Comparison of ENCODE assay signal across 9 cellular contexts in genomic region chrX:53084043-53084570, GRCh38. TPM values are rescaled to one million over a fixed set of nuclear protein-coding genes. Genes with fewer than 3 reads are reported as not detected.
A peak's percentile ranks its signal among the peaks of the same experiment; 100 is the strongest.
DNase-seq lines count a peak whose midpoint lies in the region; ATAC-seq and TF ChIP-seq lines count a peak whose summit lies in the region.
"Had no signal": no experiment of that assay in that cellular context is flagged by ENCODE, and none has a peak within 500 bp of the region (broad histone marks: within the 10 kb centered on the region; RNA-seq: fewer than 3 reads in every experiment).

No MANE protein-coding gene starts in this region.

- no peak overlapping the region for H3K4me2 ChIP-seq in MM.1S (ENCODE audit: low read depth, low read length)

- no peaks in the 10 kb centered on the region for H3K27me3 Mint-ChIP-seq in CD8-positive, alpha-beta T cell (ENCODE audit: low read depth)
- H3K27me3 Mint-ChIP-seq in T-cell: peaks cover 0 to 18% of the 10 kb centered on the region in 2 donors

- intact Hi-C loops in CD8-positive, alpha-beta T cell (cut with DNase I, micrococcal nuclease): loop anchor here in 1 of 2 experiments (5.0 kb wide), 1 partner anchor 1282 kb away; no protein-coding TSS in a partner anchor
- intact Hi-C loops in esophagus muscularis mucosa (cut with DNase I): no loop called here
- intact Hi-C loops in sigmoid colon (cut with DNase I): no loop called here

- peak in 1 of 7 experiments; percentile 42 for DNase-seq in CD8-positive, alpha-beta T cell
- DNase-seq in T-cell: peak in 1 of 34 experiments; percentile 26
- no peak for DNase-seq in esophagus muscularis mucosa (ENCODE audit: extremely low spot score)
- DNase-seq in sigmoid colon: no peak
- no peak for DNase-seq in MM.1S
- DNase-seq in T1000 (lab: John Stamatoyannopoulos, UW): no peak
- DNase-seq: NCI-H82 had no signal

- no peaks in the 10 kb centered on the region for H3K27me3 ChIP-seq in CD8-positive, alpha-beta T cell (ENCODE audit: insufficient read depth, low read length)
- H3K27me3 ChIP-seq in esophagus muscularis mucosa (no peaks in the 10 kb centered on the region), sigmoid colon (no peaks in the 10 kb centered on the region), MM.1S (replicated peaks; ENCODE audit: insufficient read depth, low read length) (no peaks in the 10 kb centered on the region)

- peak overlapping the region; percentile 88 for H3K4me3 Mint-ChIP-seq in CD8-positive, alpha-beta T cell
- peak overlapping the region in 2 of 3 donors; percentile 84 to 90 for H3K4me3 Mint-ChIP-seq in T-cell

- no peak for TF ChIP-seq POLR2A in esophagus muscularis mucosa (IDR thresholded peaks at IDR 0.05; ENCODE audit: low read depth)
- TF ChIP-seq POLR2A in sigmoid colon (IDR thresholded peaks at IDR 0.05): no peak

- H3K36me3 Mint-ChIP-seq in CD8-positive, alpha-beta T cell: peaks cover 52% of the 10 kb centered on the region
- H3K36me3 Mint-ChIP-seq in T-cell: peaks cover 19% of the 10 kb centered on the region

- CTCF ChIA-PET in CD8-positive, alpha-beta T cell (lab: Charles Lee): interaction anchor here (1.0 kb wide), 1 partner anchor 12 kb away, joined by 3 read pairs; no protein-coding TSS in a partner anchor
- CTCF ChIA-PET in T-cell (lab: Charles Lee): no interaction called here

- no peak overlapping the region for H2AFZ ChIP-seq in MM.1S (ENCODE audit: low read length)

- POLR2A ChIA-PET in CD8-positive, alpha-beta T cell (lab: Charles Lee): interaction anchor here (5.1 kb wide), 1 partner anchor 11 kb away, joined by 42 read pairs; no protein-coding TSS in a partner anchor
- POLR2A ChIA-PET in T-cell (lab: Charles Lee): interaction anchor here in 1 of 2 donors (1.1 kb wide), 1 partner anchor 104 kb away, joined by 4 read pairs; no protein-coding TSS in a partner anchor

- peak overlapping the region; percentile 13 for H3K27ac ChIP-seq in CD8-positive, alpha-beta T cell (ENCODE audit: low read depth, low read length)
- peak overlapping the region; percentile 93 to 97 (median 94) for H3K27ac ChIP-seq in esophagus muscularis mucosa (replicated peaks in 1 of 4)
- peak overlapping the region; percentile 92 to 97 (median 96) for H3K27ac ChIP-seq in sigmoid colon
- H3K27ac ChIP-seq in MM.1S (ENCODE audit: low read length): no peak overlapping the region

- H3F3A ChIP-seq in MM.1S (ENCODE audit: insufficient read depth, low read length): no peaks in the 10 kb centered on the region

- no peaks in the 10 kb centered on the region for H3K79me2 ChIP-seq in MM.1S (ENCODE audit: low read length)

- no peaks in the 10 kb centered on the region for H3K9me3 Mint-ChIP-seq in CD8-positive, alpha-beta T cell
- no peaks in the 10 kb centered on the region for H3K9me3 Mint-ChIP-seq in T-cell

- H3K36me3 ChIP-seq in CD8-positive, alpha-beta T cell (ENCODE audit: insufficient read depth, low read length): peaks cover 15% of the 10 kb centered on the region
- H3K36me3 ChIP-seq in esophagus muscularis mucosa (peaks cover 6 to 24% (median 22%) of the 10 kb centered on the region in 4 donors), sigmoid colon (peaks cover 0 to 34% (median 7%) of the 10 kb centered on the region in 4 donors), MM.1S (replicated peaks; ENCODE audit: insufficient read depth, low read length) (no peaks in the 10 kb centered on the region)

- H3K9me3 ChIP-seq in CD8-positive, alpha-beta T cell (ENCODE audit: low read length): no peaks in the 10 kb centered on the region
- H3K9me3 ChIP-seq in esophagus muscularis mucosa: no peaks in the 10 kb centered on the region
- no peaks in the 10 kb centered on the region for H3K9me3 ChIP-seq in sigmoid colon
- H3K9me3 ChIP-seq in MM.1S (replicated peaks; ENCODE audit: insufficient read depth, low read length): no peaks in the 10 kb centered on the region

- no peak overlapping the region for H3K4me3 ChIP-seq in CD8-positive, alpha-beta T cell (ENCODE audit: low read depth, low read length)
- H3K4me3 ChIP-seq in esophagus muscularis mucosa (peak overlapping the region; percentile 77 to 86 (median 81)), sigmoid colon (peak overlapping the region; percentile 81 to 86 (median 86)), MM.1S (ENCODE audit: low read length) (no peak overlapping the region)

- no peak for TF ChIP-seq CTCF in CD8-positive, alpha-beta T cell (IDR thresholded peaks at IDR 0.05)
- TF ChIP-seq CTCF in esophagus muscularis mucosa (IDR thresholded peaks at IDR 0.05) (no peak), sigmoid colon (IDR thresholded peaks at IDR 0.05) (no peak), MM.1S (IDR thresholded peaks at IDR 0.05; ENCODE audit: low read length) (no peak)

- peak overlapping the region; percentile 89 for H3K27ac Mint-ChIP-seq in CD8-positive, alpha-beta T cell
- H3K27ac Mint-ChIP-seq in T-cell: peak overlapping the region; percentile 86 to 88

- TF ChIP-seq EP300 in esophagus muscularis mucosa (IDR thresholded peaks at IDR 0.05): no peak
- no peak for TF ChIP-seq EP300 in sigmoid colon (IDR thresholded peaks at IDR 0.05)

- H3K9me2 ChIP-seq in MM.1S (replicated peaks; ENCODE audit: insufficient read depth, low read length): no peaks in the 10 kb centered on the region

- 47% methylated on average over 4 of the region's 4 CpGs for WGBS in esophagus muscularis mucosa
- 88 to 89% methylated on average over 4 of the region's 4 CpGs for WGBS in sigmoid colon, 2 donors

- ATAC-seq in CD8-positive, alpha-beta T cell: no peak
- no peak for ATAC-seq in T-cell (replicated peaks in 1 of 4)
- no peak for ATAC-seq in GM18520 (IDR thresholded peaks at IDR 0.05; ENCODE audit: unreplicated experiment)
- ATAC-seq in GM18907 (IDR thresholded peaks at IDR 0.05; ENCODE audit: unreplicated experiment): no peak

- no peaks in the 10 kb centered on the region for H4K20me1 ChIP-seq in MM.1S (ENCODE audit: insufficient read depth, low read length)

- H3K4me1 Mint-ChIP-seq in CD8-positive, alpha-beta T cell (ENCODE audit: low read depth): peaks cover 66% of the 10 kb centered on the region
- peaks cover 54 to 74% (median 60%) of the 10 kb centered on the region in 3 donors for H3K4me1 Mint-ChIP-seq in T-cell

- peaks cover 34% of the 10 kb centered on the region for H3K4me1 ChIP-seq in CD8-positive, alpha-beta T cell (ENCODE audit: insufficient read depth, low read length)
- H3K4me1 ChIP-seq in esophagus muscularis mucosa: peaks cover 7 to 53% (median 43%) of the 10 kb centered on the region in 4 donors
- peaks cover 0 to 51% (median 39%) of the 10 kb centered on the region in 4 donors for H3K4me1 ChIP-seq in sigmoid colon
- no peaks in the 10 kb centered on the region for H3K4me1 ChIP-seq in MM.1S (ENCODE audit: low read length)

- H3K9ac ChIP-seq in MM.1S (ENCODE audit: low read length): no peak overlapping the region

RNA-seq across cellular contexts. Expression of gene TSPYL2, which starts 1.9 kb away (rescaled TPM):
- 1,000 to 10,000 TPM in 1 of 2 experiments, 100 to 1,000 TPM in 1; 978 to 1,030 TPM for total RNA-seq in CD8-positive, alpha-beta T cell
- total RNA-seq in T-cell (100 to 1,000 TPM; 126 to 253 (median 141) TPM), esophagus muscularis mucosa (10 to 100 TPM; 65.9 to 98.8 (median 92.2) TPM), sigmoid colon (100 to 1,000 TPM in 1 of 4 donors, 10 to 100 TPM in 3; 50.3 to 109 (median 71.6) TPM)
- 10 to 100 TPM in 1 of 3 donors, 1 to 10 TPM in 2; 2.5 to 25.8 (median 6.6) TPM for polyA plus RNA-seq in sigmoid colon

RNA-seq across cellular contexts. Expression of gene KANTR, which starts 9.8 kb away (rescaled TPM):
- total RNA-seq in CD8-positive, alpha-beta T cell: 1 to 10 TPM; 7.7 to 8.6 TPM
- total RNA-seq in T-cell (10 to 100 TPM; 14.9 to 21.2 (median 17.0) TPM), esophagus muscularis mucosa (10 to 100 TPM in 3 of 4 donors, 1 to 10 TPM in 1; 8.3 to 17.4 (median 14.2) TPM), sigmoid colon (10 to 100 TPM; 15.7 to 26.6 (median 15.9) TPM)
- polyA plus RNA-seq in sigmoid colon: 1 to 10 TPM in 1 of 3 donors, under 1 TPM in 2; 0.46 to 6.0 (median 0.60) TPM

RNA-seq across cellular contexts. Expression of gene GPR173, which starts 35.5 kb away (rescaled TPM):
- total RNA-seq in CD8-positive, alpha-beta T cell: under 1 TPM; 0.05 to 0.08 TPM
- total RNA-seq in T-cell (under 1 TPM in 4 of 5 donors, not detected in 1; 0.12 to 0.50 (median 0.17) TPM), esophagus muscularis mucosa (1 to 10 TPM in 1 of 4 donors, under 1 TPM in 3; 0.83 to 2.8 (median 0.90) TPM), sigmoid colon (1 to 10 TPM; 1.3 to 5.6 (median 2.1) TPM)
- 1 to 10 TPM in 1 of 3 donors, under 1 TPM in 1, not detected in 1; 0.23 to 1.0 TPM for polyA plus RNA-seq in sigmoid colon

Comparison
In these comparisons a context has a peak if more than half of its experiments do, and no peak if none do; other contexts are left out.
1. H3K4me3 ChIP-seq: peak in esophagus muscularis mucosa (4 of 4) and sigmoid colon (4 of 4); none in CD8-positive, alpha-beta T cell (single experiment) and MM.1S (single experiment).